8 cellular contexts compared by ENCODE assay signal in genomic region chr2:200306969-200307811, GRCh38. TPM values are rescaled to one million over a fixed set of nuclear protein-coding genes. Genes with fewer than 3 reads are reported as not detected.
DNase-seq lines count a peak whose midpoint lies in the region; ATAC-seq and TF ChIP-seq lines count a peak whose summit lies in the region.

No MANE protein-coding gene starts in this region.

- peak overlapping the region; percentile 86; the same call in 1 of the 2 replicates for H3K27ac ChIP-seq in HUES6 (ENCODE audit: low read depth, low read length)
- H3K27ac ChIP-seq in lung (ENCODE audit: low read depth in 1 of 2, low read length in 1 of 2): peak overlapping the region; percentile 92 to 99

- peak overlapping the region; percentile 93 for H3K9ac ChIP-seq in HUES6 (ENCODE audit: low read length)

- no peak for TF ChIP-seq CTCF in lung (IDR thresholded peaks at IDR 0.05; ENCODE audit: control extremely low read depth, extremely low read depth)

- H3K36me3 ChIP-seq in HUES6 (ENCODE audit: control insufficient read depth, insufficient read depth, low read length) (no peaks in the 10 kb centered on the region; the same call in 1 of the 2 replicates), lung (ENCODE audit: control insufficient read depth in 2 of 2, insufficient read depth in 2 of 2, low read length in 2 of 2) (no peaks in the 10 kb centered on the region)

- H3K27me3 ChIP-seq in HUES6 (ENCODE audit: control insufficient read depth, insufficient read depth, low read length): no peaks in the 10 kb centered on the region
- no peaks in the 10 kb centered on the region for H3K27me3 ChIP-seq in lung (ENCODE audit: control insufficient read depth, insufficient read depth)

- 0 to 1% methylated on average over 62 to 128 of the region's 128 CpGs for WGBS in lung, 2 donors

- H3K4me3 ChIP-seq in HUES6 (ENCODE audit: low read depth, low read length): peak overlapping the region; percentile 62
- peak overlapping the region; percentile 97 for H3K4me3 ChIP-seq in lung

- H3K4me1 ChIP-seq in HUES6 (ENCODE audit: control insufficient read depth, insufficient read depth, low read length) (peaks cover 44% of the 10 kb centered on the region), lung (ENCODE audit: control insufficient read depth in 2 of 2, insufficient read depth in 2 of 2, low read length in 2 of 2) (peaks cover 2 to 25% of the 10 kb centered on the region in 2 donors)

- DNase-seq in GM04504 (ENCODE audit: low read depth) (peak; percentile 27), dermis blood vessel endothelial cell (peak; percentile 64), lung (ENCODE audit: low spot score) (peak; percentile 32), NCI-H1092 treated with DMSO at 0.1 percent for 48 hours (lab: John Stamatoyannopoulos, UW) (no peak)
- DNase-seq in stimulated activated naive CD8-positive, alpha-beta T cell treated with anti-CD3 and anti-CD28 coated beads, Interleukin-15, Interleukin-2, amounts not matched to agents 100 U/mL and 50 U/mL, for 24 hours: peak; percentile 37

- ATAC-seq in GM21515 (IDR thresholded peaks at IDR 0.05; ENCODE audit: unreplicated experiment): peak; percentile 67
- ATAC-seq in activated CD4-positive, CD25-positive, alpha-beta regulatory T cell treated with anti-CD3 and anti-CD28 coated beads, Interleukin-2, amount 50 U/mL, for 24 hours: peak; percentile 39 to 57
- ATAC-seq in lung (ENCODE audit: insufficient read depth, low FRiP score): peak; percentile 84
- peak; percentile 55 for ATAC-seq in stimulated activated naive CD8-positive, alpha-beta T cell treated with anti-CD3 and anti-CD28 coated beads, Interleukin-15, Interleukin-2, amounts not matched to agents 100 U/mL and 50 U/mL, for 24 hours

- H3K9me3 ChIP-seq in HUES6 (ENCODE audit: control insufficient read depth, insufficient read depth, low read depth, low read length) (no peaks in the 10 kb centered on the region), lung (ENCODE audit: control insufficient read depth in 2 of 2, insufficient read depth in 1 of 2, low read length in 1 of 2) (no peaks in the 10 kb centered on the region)

RNA-seq across cellular contexts. Expression of gene SPATS2L, which starts 0.7 kb away (rescaled TPM):
- total RNA-seq in dermis blood vessel endothelial cell (21.3 and 54.0 TPM in 2 replicates), lung (10 to 100 TPM; 69.5 to 96.8 TPM)
- 10 to 100 TPM; 30.5 to 45.0 TPM for polyA plus RNA-seq in lung
